14 cellular contexts compared by ENCODE assay signal in genomic region chr19:2076481-2077082, GRCh38.
"Had no signal": no experiment of that assay in that cellular context is flagged by ENCODE, and none has a peak within 500 bp of the region (broad histone marks: within the 10 kb centered on the region; RNA-seq: fewer than 3 reads in every experiment).

No MANE protein-coding gene starts in this region.

- H3K27ac ChIP-seq: cardiac muscle cell, gastroesophageal sphincter, lower lobe of right lung had no signal

- H3K27me3 ChIP-seq: cardiac muscle cell, gastroesophageal sphincter had no signal

- DNase-seq: activated CD4-positive, alpha-beta T cell treated with anti-CD3 and anti-CD28 coated beads, Interleukin-2, amount 50 U/mL, for 4 hours; activated CD4-positive, CD25-positive, alpha-beta regulatory T cell treated with anti-CD3 and anti-CD28 coated beads, Interleukin-2, amount 50 U/mL, for 72 hours; activated gamma-delta T cell; activated T-cell treated with anti-CD3 and anti-CD28 coated beads, Interleukin-2, amount 50 U/mL, for 72 hours; left colon; lower lobe of right lung; midbrain; posterior cingulate gyrus; stimulated activated CD4-positive, alpha-beta T cell treated with anti-CD3 and anti-CD28 coated beads, Interleukin-2, amount 100 ng/mL, for 48 hours; stimulated activated naive CD8-positive, alpha-beta T cell treated with anti-CD3 and anti-CD28 coated beads, Interleukin-15, amount 100 ng/mL, for 72 hours had no signal

- ATAC-seq: activated naive CD4-positive, alpha-beta T cell treated with anti-CD3 and anti-CD28 coated beads, Interleukin-2, amount 50 U/mL, for 72 hours; activated T-cell treated with anti-CD3 and anti-CD28 coated beads, Interleukin-2, amount 50 U/mL, for 72 hours; gastroesophageal sphincter; left colon; lower lobe of right lung; stimulated activated naive CD8-positive, alpha-beta T cell treated with anti-CD3 and anti-CD28 coated beads, Interleukin-15, amount 100 ng/mL, for 72 hours had no signal

- H3K4me3 Mint-ChIP-seq: activated T-cell treated with anti-CD3 and anti-CD28 coated beads, Interleukin-2, amount 50 U/mL, for 72 hours; stimulated activated naive CD8-positive, alpha-beta T cell treated with anti-CD3 and anti-CD28 coated beads, Interleukin-15, amount 100 ng/mL, for 72 hours; type B pancreatic cell had no signal

- H3K27me3 Mint-ChIP-seq: stimulated activated naive CD8-positive, alpha-beta T cell treated with anti-CD3 and anti-CD28 coated beads, Interleukin-15, amount 100 ng/mL, for 72 hours; type B pancreatic cell had no signal

- H3K9me3 Mint-ChIP-seq: activated naive CD4-positive, alpha-beta T cell treated with anti-CD3 and anti-CD28 coated beads, Interleukin-2, amount 50 U/mL, for 72 hours; activated T-cell treated with anti-CD3 and anti-CD28 coated beads, Interleukin-2, amount 50 U/mL, for 72 hours; stimulated activated naive CD8-positive, alpha-beta T cell treated with anti-CD3 and anti-CD28 coated beads, Interleukin-15, amount 100 ng/mL, for 72 hours; type B pancreatic cell had no signal

- H3K9me3 ChIP-seq: gastroesophageal sphincter, lower lobe of right lung had no signal

- H3K4me3 ChIP-seq: cardiac muscle cell, gastroesophageal sphincter, lower lobe of right lung had no signal

- H3K27ac Mint-ChIP-seq: activated T-cell treated with anti-CD3 and anti-CD28 coated beads, Interleukin-2, amount 50 U/mL, for 72 hours; type B pancreatic cell had no signal
